In the genomic region with DNA sequence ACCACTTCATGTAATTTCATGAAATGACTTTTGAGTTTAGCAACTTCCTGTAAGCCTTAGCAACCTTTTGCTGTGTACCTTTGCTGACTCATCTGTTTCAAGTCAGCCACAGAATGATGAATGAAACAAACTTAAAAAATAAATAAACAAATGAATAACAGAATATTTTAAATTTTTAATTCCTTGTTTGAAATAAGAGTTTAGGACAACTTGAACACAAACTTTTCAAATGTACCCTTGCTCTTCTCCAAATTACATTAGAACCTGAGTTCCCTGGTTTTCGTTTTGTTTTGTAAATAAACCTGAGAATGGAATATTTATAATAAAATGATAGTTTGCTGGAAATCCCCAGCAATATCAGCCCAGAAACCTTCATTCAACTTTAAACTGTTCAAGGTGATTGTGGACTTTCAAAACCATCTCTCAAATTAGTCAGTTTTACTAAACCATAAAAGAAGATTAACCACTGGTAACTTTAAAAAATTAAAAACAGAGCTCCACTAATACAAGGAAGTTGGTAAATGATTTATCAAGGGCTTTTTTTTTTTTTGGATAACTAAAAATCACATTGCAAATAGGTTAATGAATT, we compare ENCODE assay signal across 7 cellular contexts. TPM values are rescaled to one million over a fixed set of nuclear protein-coding genes. Genes with fewer than 3 reads are reported as not detected.
DNase-seq lines count a peak whose midpoint lies in the region; ATAC-seq, FAIRE-seq and TF ChIP-seq lines count a peak whose summit lies in the region.

No MANE protein-coding gene starts in this region.

- TF ChIP-seq EP300 in esophagus muscularis mucosa (IDR thresholded peaks at IDR 0.05): no peak

- H3K4me3 ChIP-seq in pancreas (no peak overlapping the region), esophagus muscularis mucosa (no peak overlapping the region)

- H3K27me3 Mint-ChIP-seq in activated naive CD8-positive, alpha-beta T cell treated with anti-CD3 and anti-CD28 coated beads, Interleukin-2, amount 50 U/mL, for 24 hours: peaks cover 2% of the 10 kb centered on the region

- peak overlapping the region in 2 of 4 donors; percentile 75 to 86 for H3K27ac ChIP-seq in pancreas
- H3K27ac ChIP-seq in esophagus muscularis mucosa (replicated peaks in 1 of 4): peak overlapping the region in 2 of 4 donors; percentile 1 to 21

- H3K27me3 ChIP-seq in pancreas: no peaks in the 10 kb centered on the region
- no peaks in the 10 kb centered on the region for H3K27me3 ChIP-seq in esophagus muscularis mucosa

- DNase-seq in H4 (ENCODE audit: low spot score): peak; percentile 87
- DNase-seq in Kasumi-1 (lab: John Stamatoyannopoulos, UW): peak; percentile 38 to 56
- DNase-seq in activated naive CD8-positive, alpha-beta T cell treated with anti-CD3 and anti-CD28 coated beads, Interleukin-2, amount 50 U/mL, for 24 hours: no peak
- no peak for DNase-seq in pancreas
- DNase-seq in esophagus muscularis mucosa (ENCODE audit: extremely low spot score): no peak
- no peak for DNase-seq in NCI-H1694 treated with DMSO at 0.1 percent for 48 hours (lab: John Stamatoyannopoulos, UW)

- 5 to 12% methylated on average over 1 of the region's 1 CpG for WGBS in pancreas, 2 donors
- WGBS in esophagus muscularis mucosa: 38% methylated on average over 1 of the region's 1 CpG

- peaks cover 19 to 34% (median 25%) of the 10 kb centered on the region in 3 donors for H3K4me1 ChIP-seq in pancreas
- peaks cover 32 to 66% (median 60%) of the 10 kb centered on the region in 4 donors for H3K4me1 ChIP-seq in esophagus muscularis mucosa

- no peak for TF ChIP-seq POLR2A in esophagus muscularis mucosa (IDR thresholded peaks at IDR 0.05; ENCODE audit: low read depth)

- no peaks in the 10 kb centered on the region for H3K36me3 ChIP-seq in pancreas
- no peaks in the 10 kb centered on the region for H3K36me3 ChIP-seq in esophagus muscularis mucosa

- H3K4me3 Mint-ChIP-seq in activated naive CD8-positive, alpha-beta T cell treated with anti-CD3 and anti-CD28 coated beads, Interleukin-2, amount 50 U/mL, for 24 hours: no peak overlapping the region

- no peaks in the 10 kb centered on the region for H3K9me3 ChIP-seq in pancreas
- H3K9me3 ChIP-seq in esophagus muscularis mucosa: no peaks in the 10 kb centered on the region

- intact Hi-C loops in pancreas (cut with DNase I) (no loop called here), esophagus muscularis mucosa (cut with DNase I) (no loop called here)

- peak; percentile 65 for FAIRE-seq in pancreas (lab: Jason Lieb, UNC)

- peak; percentile 98 for ATAC-seq in GM18519 (IDR thresholded peaks at IDR 0.05; ENCODE audit: low FRiP score, unreplicated experiment)
- ATAC-seq in activated naive CD8-positive, alpha-beta T cell treated with anti-CD3 and anti-CD28 coated beads, Interleukin-2, amount 50 U/mL, for 24 hours: peak; percentile 81
- peak; percentile 74 to 91 (median 79) for ATAC-seq in pancreas

- peak overlapping the region; percentile 63 for H3K27ac Mint-ChIP-seq in activated naive CD8-positive, alpha-beta T cell treated with anti-CD3 and anti-CD28 coated beads, Interleukin-2, amount 50 U/mL, for 24 hours

- peaks cover 48% of the 10 kb centered on the region for H3K4me1 Mint-ChIP-seq in activated naive CD8-positive, alpha-beta T cell treated with anti-CD3 and anti-CD28 coated beads, Interleukin-2, amount 50 U/mL, for 24 hours

- peaks cover 6% of the 10 kb centered on the region for H3K36me3 Mint-ChIP-seq in activated naive CD8-positive, alpha-beta T cell treated with anti-CD3 and anti-CD28 coated beads, Interleukin-2, amount 50 U/mL, for 24 hours (ENCODE audit: low read depth)

- TF ChIP-seq CTCF in pancreas (IDR thresholded peaks at IDR 0.05) (no peak), esophagus muscularis mucosa (IDR thresholded peaks at IDR 0.05) (no peak)

- H3K9me3 Mint-ChIP-seq in activated naive CD8-positive, alpha-beta T cell treated with anti-CD3 and anti-CD28 coated beads, Interleukin-2, amount 50 U/mL, for 24 hours: no peaks in the 10 kb centered on the region

RNA-seq across cellular contexts. Expression of a gene that starts 10.1 kb away (rescaled TPM):
- 12.3 and 13.0 TPM in 2 replicates for total RNA-seq in H4 (2014; rRNA removed; shearing (Covaris generic))
- total RNA-seq in pancreas (10 to 100 TPM in 1 of 6 donors, 1 to 10 TPM in 5; 3.1 to 21.3 (median 4.6) TPM), esophagus muscularis mucosa (1 to 10 TPM; 4.3 to 5.6 (median 4.7) TPM)
- polyA plus RNA-seq in pancreas: 1 to 10 TPM; 2.7 to 5.5 TPM

Comparison
In these comparisons a context has a peak if more than half of its experiments do, and no peak if none do; other contexts are left out.
1. DNase-seq: peak in H4 (single experiment) and Kasumi-1 (2 of 2); none in activated naive CD8-positive, alpha-beta T cell treated with anti-CD3 and anti-CD28 coated beads, Interleukin-2, amount 50 U/mL, for 24 hours (single experiment), pancreas (0 of 6), esophagus muscularis mucosa (single experiment) and NCI-H1694 treated with DMSO at 0.1 percent for 48 hours (single experiment).
2. Peak in every context shown above with its lines, with median percentiles within 50 percentile points of each other: ATAC-seq.